2 cellular contexts compared by ENCODE assay signal in the genomic region with DNA sequence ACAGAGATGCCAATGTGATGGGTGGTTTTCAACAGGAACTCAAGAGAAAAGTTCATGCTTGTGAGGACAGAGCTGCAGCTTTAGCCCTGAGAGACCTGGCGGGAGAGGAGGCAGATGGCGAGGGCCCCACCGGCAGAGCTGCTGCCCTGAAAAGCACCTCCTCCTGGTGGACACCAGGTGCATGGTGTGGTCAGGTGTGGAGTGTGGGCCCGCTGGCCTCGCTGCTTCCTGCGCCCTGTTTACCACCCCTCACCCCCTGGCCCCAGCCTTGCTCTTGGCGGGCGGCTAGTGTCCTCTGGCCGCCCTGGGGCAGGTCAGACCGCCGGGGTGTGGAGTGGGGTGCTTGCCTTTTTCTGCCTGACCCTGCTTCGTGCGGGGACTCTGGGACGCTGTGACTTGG.
TF ChIP-seq lines count a peak whose summit lies in the region.

No MANE protein-coding gene starts in this region.

TF ChIP-seq in K562, 482 proteins besides CTCF, POLR2A, EP300 and RAD21 (continues in another document):
- TF ChIP-seq, protein P1, sequence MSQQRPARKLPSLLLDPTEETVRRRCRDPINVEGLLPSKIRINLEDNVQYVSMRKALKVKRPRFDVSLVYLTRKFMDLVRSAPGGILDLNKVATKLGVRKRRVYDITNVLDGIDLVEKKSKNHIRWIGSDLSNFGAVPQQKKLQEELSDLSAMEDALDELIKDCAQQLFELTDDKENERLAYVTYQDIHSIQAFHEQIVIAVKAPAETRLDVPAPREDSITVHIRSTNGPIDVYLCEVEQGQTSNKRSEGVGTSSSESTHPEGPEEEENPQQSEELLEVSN (IDR thresholded peaks at IDR 0.05; ENCODE audit: borderline replicate concordance in 1 of 2, extremely low read depth in 1 of 2, insufficient read depth in 1 of 2, insufficient read length in 1 of 2, low read depth in 1 of 2, low read length in 1 of 2, poor library complexity in 1 of 2, severe bottlenecking in 1 of 2): peak in 1 of 2 experiments; percentile 26
- TF ChIP-seq ZSCAN32 (CRISPR knock-in tag; IDR thresholded peaks at IDR 0.05) (no peak), ZFP36 (IDR thresholded peaks at IDR 0.05; ENCODE audit: low read depth, low read length, partially characterized antibody) (peak; percentile 15), MCM7 (IDR thresholded peaks at IDR 0.05) (no peak), PHB2 (IDR thresholded peaks at IDR 0.05; ENCODE audit: low read depth) (no peak), ZNF57 (CRISPR knock-in tag; IDR thresholded peaks at IDR 0.05) (no peak), ZFP30 (CRISPR knock-in tag; IDR thresholded peaks at IDR 0.05; ENCODE audit: borderline replicate concordance) (no peak), TBL1XR1 (IDR thresholded peaks at IDR 0.05; ENCODE audit: low read length in 2 of 2) (no peak), E2F3 (CRISPR knock-in tag; IDR thresholded peaks at IDR 0.05) (no peak), ETS2 (tag; IDR thresholded peaks at IDR 0.05; ENCODE audit: borderline replicate concordance, poor library complexity, severe bottlenecking) (no peak), HNRNPK (IDR thresholded peaks at IDR 0.05; ENCODE audit: low read depth, low read length, poor library complexity, severe bottlenecking) (no peak), MIER1 (IDR thresholded peaks at IDR 0.05; ENCODE audit: low read depth) (no peak)
- TF ChIP-seq, protein P2, sequence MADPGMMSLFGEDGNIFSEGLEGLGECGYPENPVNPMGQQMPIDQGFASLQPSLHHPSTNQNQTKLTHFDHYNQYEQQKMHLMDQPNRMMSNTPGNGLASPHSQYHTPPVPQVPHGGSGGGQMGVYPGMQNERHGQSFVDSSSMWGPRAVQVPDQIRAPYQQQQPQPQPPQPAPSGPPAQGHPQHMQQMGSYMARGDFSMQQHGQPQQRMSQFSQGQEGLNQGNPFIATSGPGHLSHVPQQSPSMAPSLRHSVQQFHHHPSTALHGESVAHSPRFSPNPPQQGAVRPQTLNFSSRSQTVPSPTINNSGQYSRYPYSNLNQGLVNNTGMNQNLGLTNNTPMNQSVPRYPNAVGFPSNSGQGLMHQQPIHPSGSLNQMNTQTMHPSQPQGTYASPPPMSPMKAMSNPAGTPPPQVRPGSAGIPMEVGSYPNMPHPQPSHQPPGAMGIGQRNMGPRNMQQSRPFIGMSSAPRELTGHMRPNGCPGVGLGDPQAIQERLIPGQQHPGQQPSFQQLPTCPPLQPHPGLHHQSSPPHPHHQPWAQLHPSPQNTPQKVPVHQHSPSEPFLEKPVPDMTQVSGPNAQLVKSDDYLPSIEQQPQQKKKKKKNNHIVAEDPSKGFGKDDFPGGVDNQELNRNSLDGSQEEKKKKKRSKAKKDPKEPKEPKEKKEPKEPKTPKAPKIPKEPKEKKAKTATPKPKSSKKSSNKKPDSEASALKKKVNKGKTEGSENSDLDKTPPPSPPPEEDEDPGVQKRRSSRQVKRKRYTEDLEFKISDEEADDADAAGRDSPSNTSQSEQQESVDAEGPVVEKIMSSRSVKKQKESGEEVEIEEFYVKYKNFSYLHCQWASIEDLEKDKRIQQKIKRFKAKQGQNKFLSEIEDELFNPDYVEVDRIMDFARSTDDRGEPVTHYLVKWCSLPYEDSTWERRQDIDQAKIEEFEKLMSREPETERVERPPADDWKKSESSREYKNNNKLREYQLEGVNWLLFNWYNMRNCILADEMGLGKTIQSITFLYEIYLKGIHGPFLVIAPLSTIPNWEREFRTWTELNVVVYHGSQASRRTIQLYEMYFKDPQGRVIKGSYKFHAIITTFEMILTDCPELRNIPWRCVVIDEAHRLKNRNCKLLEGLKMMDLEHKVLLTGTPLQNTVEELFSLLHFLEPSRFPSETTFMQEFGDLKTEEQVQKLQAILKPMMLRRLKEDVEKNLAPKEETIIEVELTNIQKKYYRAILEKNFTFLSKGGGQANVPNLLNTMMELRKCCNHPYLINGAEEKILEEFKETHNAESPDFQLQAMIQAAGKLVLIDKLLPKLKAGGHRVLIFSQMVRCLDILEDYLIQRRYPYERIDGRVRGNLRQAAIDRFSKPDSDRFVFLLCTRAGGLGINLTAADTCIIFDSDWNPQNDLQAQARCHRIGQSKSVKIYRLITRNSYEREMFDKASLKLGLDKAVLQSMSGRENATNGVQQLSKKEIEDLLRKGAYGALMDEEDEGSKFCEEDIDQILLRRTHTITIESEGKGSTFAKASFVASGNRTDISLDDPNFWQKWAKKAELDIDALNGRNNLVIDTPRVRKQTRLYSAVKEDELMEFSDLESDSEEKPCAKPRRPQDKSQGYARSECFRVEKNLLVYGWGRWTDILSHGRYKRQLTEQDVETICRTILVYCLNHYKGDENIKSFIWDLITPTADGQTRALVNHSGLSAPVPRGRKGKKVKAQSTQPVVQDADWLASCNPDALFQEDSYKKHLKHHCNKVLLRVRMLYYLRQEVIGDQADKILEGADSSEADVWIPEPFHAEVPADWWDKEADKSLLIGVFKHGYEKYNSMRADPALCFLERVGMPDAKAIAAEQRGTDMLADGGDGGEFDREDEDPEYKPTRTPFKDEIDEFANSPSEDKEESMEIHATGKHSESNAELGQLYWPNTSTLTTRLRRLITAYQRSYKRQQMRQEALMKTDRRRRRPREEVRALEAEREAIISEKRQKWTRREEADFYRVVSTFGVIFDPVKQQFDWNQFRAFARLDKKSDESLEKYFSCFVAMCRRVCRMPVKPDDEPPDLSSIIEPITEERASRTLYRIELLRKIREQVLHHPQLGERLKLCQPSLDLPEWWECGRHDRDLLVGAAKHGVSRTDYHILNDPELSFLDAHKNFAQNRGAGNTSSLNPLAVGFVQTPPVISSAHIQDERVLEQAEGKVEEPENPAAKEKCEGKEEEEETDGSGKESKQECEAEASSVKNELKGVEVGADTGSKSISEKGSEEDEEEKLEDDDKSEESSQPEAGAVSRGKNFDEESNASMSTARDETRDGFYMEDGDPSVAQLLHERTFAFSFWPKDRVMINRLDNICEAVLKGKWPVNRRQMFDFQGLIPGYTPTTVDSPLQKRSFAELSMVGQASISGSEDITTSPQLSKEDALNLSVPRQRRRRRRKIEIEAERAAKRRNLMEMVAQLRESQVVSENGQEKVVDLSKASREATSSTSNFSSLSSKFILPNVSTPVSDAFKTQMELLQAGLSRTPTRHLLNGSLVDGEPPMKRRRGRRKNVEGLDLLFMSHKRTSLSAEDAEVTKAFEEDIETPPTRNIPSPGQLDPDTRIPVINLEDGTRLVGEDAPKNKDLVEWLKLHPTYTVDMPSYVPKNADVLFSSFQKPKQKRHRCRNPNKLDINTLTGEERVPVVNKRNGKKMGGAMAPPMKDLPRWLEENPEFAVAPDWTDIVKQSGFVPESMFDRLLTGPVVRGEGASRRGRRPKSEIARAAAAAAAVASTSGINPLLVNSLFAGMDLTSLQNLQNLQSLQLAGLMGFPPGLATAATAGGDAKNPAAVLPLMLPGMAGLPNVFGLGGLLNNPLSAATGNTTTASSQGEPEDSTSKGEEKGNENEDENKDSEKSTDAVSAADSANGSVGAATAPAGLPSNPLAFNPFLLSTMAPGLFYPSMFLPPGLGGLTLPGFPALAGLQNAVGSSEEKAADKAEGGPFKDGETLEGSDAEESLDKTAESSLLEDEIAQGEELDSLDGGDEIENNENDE (IDR thresholded peaks at IDR 0.05; ENCODE audit: low read depth, low read length): no peak
- TF ChIP-seq, protein P3, sequence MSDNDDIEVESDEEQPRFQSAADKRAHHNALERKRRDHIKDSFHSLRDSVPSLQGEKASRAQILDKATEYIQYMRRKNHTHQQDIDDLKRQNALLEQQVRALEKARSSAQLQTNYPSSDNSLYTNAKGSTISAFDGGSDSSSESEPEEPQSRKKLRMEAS (CRISPR knock-in tag; IDR thresholded peaks at IDR 0.05): 0 out of 2 replicates have a peak, but pooled peaks have one; percentile 28

TF ChIP-seq in HepG2, 621 proteins besides CTCF, POLR2A, EP300 and RAD21:
- TF ChIP-seq, protein P4, sequence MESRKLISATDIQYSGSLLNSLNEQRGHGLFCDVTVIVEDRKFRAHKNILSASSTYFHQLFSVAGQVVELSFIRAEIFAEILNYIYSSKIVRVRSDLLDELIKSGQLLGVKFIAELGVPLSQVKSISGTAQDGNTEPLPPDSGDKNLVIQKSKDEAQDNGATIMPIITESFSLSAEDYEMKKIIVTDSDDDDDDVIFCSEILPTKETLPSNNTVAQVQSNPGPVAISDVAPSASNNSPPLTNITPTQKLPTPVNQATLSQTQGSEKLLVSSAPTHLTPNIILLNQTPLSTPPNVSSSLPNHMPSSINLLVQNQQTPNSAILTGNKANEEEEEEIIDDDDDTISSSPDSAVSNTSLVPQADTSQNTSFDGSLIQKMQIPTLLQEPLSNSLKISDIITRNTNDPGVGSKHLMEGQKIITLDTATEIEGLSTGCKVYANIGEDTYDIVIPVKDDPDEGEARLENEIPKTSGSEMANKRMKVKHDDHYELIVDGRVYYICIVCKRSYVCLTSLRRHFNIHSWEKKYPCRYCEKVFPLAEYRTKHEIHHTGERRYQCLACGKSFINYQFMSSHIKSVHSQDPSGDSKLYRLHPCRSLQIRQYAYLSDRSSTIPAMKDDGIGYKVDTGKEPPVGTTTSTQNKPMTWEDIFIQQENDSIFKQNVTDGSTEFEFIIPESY (CRISPR knock-in tag; IDR thresholded peaks at IDR 0.05): peak; percentile 61; the same call in 1 of the 2 replicates
- TF ChIP-seq JUN (CRISPR knock-in tag; IDR thresholded peaks at IDR 0.05) (no peak), CHD2 (IDR thresholded peaks at IDR 0.05; ENCODE audit: low read depth, low read length) (no peak)
